23 cellular contexts compared by ENCODE assay signal in the genomic region with DNA sequence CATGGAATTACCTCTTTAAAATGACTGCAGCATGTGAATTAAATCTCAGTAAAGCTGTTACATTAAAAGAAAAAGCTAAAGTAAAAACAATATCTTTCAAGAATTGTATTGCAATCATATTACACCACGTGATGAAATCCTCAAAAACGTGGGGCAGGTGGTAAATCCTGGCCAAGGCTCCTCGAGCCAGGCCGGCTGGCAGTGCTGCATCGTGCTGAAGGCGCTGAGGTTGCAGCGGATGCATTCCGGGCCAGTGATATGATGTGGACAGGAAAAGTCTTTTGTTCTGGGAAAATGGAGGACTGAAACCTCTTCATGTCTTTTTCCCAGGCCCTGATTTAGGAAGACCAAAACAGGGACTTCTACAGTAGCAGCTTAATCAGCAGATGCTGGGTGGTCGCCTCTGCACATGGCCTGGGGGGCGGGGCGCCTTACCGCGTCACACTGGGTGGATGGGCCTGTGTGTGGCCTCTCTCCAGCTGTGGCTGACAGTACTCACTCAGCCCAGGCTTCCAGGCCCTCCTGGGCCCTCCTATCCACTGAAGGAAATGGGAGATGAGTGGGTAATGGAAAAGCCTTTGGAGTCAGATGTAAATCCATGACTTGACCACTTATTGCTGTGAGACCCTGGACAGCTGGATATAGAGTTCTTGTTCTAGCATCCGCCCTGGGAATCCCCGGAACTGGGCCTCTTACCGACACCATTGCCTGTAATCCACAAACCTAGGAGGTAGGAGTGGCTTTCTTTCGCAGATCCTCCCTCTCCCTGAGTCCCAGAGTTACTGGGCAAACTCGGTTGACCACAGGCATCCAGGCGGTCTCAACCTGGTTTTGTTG. TPM values are rescaled to one million over a fixed set of nuclear protein-coding genes. Genes with fewer than 3 reads are reported as not detected.
DNase-seq lines count a peak whose midpoint lies in the region; ATAC-seq and TF ChIP-seq lines count a peak whose summit lies in the region.
"Had no signal": no experiment of that assay in that cellular context is flagged by ENCODE, and none has a peak within 500 bp of the region (broad histone marks: within the 10 kb centered on the region; RNA-seq: fewer than 3 reads in every experiment).

No MANE protein-coding gene starts in this region.

- TF ChIP-seq CTCF in GM23338 (conservative IDR thresholded peaks at IDR 0.05; ENCODE audit: low read depth in 2 of 2) = no peak
- no peak for TF ChIP-seq CTCF in hepatocyte (IDR thresholded peaks at IDR 0.05; ENCODE audit: poor library complexity)
- TF ChIP-seq CTCF in nephron (IDR thresholded peaks at IDR 0.05; ENCODE audit: unreplicated experiment in 3 of 3) = no peak

- H2AFZ ChIP-seq in GM23338 (peak overlapping the region; percentile 56; the same call in 1 of the 2 replicates), hepatocyte (no peak overlapping the region)

- peak overlapping the region; percentile 7; the same call in 1 of the 3 replicates for H3K4me3 Mint-ChIP-seq in GM23338
- H3K4me3 Mint-ChIP-seq in nephron = no peak overlapping the region
- H3K4me3 Mint-ChIP-seq: activated naive CD8-positive, alpha-beta T cell treated with anti-CD3 and anti-CD28 coated beads, Interleukin-2, amount 50 U/mL, for 24 hours; activated T-cell treated with anti-CD3 and anti-CD28 coated beads, Interleukin-2, amount 50 U/mL, for 4 hours; central memory CD8-positive, alpha-beta T cell; IgD-negative memory B cell; memory B cell had no signal

- H3K36me3 Mint-ChIP-seq in GM23338 (ENCODE audit: low read depth) = peaks cover 3% of the 10 kb centered on the region; the same call in 1 of the 3 replicates
- peaks cover 14% of the 10 kb centered on the region for H3K36me3 Mint-ChIP-seq in nephron (ENCODE audit: low read depth)

- peak overlapping the region; percentile 79 for H3K27ac ChIP-seq in GM23338 (ENCODE audit: low read depth)
- peak overlapping the region; percentile 88 for H3K27ac ChIP-seq in SJSA1
- H3K27ac ChIP-seq in hepatocyte = peak overlapping the region; percentile 2
- no peak overlapping the region for H3K27ac ChIP-seq in caudate nucleus (ENCODE audit: low read depth, low read length)
- H3K27ac ChIP-seq: Peyer's patch, transverse colon had no signal

- WGBS in hepatocyte (ENCODE audit: low lambda C conversion rate, missing lambda C conversion rate) = 73% methylated on average over 19 of the region's 19 CpGs

- peak overlapping the region; percentile 91 for H3K27ac Mint-ChIP-seq in GM23338
- H3K27ac Mint-ChIP-seq in nephron = peak overlapping the region; percentile 25 to 74 (median 64)
- H3K27ac Mint-ChIP-seq: IgD-negative memory B cell, memory B cell had no signal

- no peaks in the 10 kb centered on the region for H3K9me2 ChIP-seq in GM23338 (ENCODE audit: insufficient read depth)
- no peaks in the 10 kb centered on the region for H3K9me2 ChIP-seq in hepatocyte (replicated peaks; ENCODE audit: insufficient read depth)

- H3K9me3 ChIP-seq in SJSA1 (replicated peaks) (no peaks in the 10 kb centered on the region), hepatocyte (ENCODE audit: low read depth) (no peaks in the 10 kb centered on the region)
- H3K9me3 ChIP-seq: Peyer's patch, transverse colon had no signal

- no peaks in the 10 kb centered on the region for H3K36me3 ChIP-seq in GM23338 (ENCODE audit: insufficient read depth)
- no peaks in the 10 kb centered on the region for H3K36me3 ChIP-seq in SJSA1
- no peaks in the 10 kb centered on the region for H3K36me3 ChIP-seq in hepatocyte (replicated peaks; ENCODE audit: insufficient read depth, low read depth)
- H3K36me3 ChIP-seq: Peyer's patch, transverse colon had no signal

- peaks cover 8% of the 10 kb centered on the region for H3K27me3 Mint-ChIP-seq in GM23338 (ENCODE audit: insufficient read depth, low read depth, poor library complexity)
- H3K27me3 Mint-ChIP-seq in nephron (ENCODE audit: low read depth) = no peaks in the 10 kb centered on the region
- H3K27me3 Mint-ChIP-seq: activated naive CD8-positive, alpha-beta T cell treated with anti-CD3 and anti-CD28 coated beads, Interleukin-2, amount 50 U/mL, for 24 hours; central memory CD8-positive, alpha-beta T cell; IgD-negative memory B cell; memory B cell had no signal

- no peak overlapping the region for H3K4me3 ChIP-seq in GM23338
- no peak overlapping the region for H3K4me3 ChIP-seq in SJSA1
- H3K4me3 ChIP-seq in hepatocyte = no peak overlapping the region
- H3K4me3 ChIP-seq: Peyer's patch, transverse colon had no signal

- H3K9me3 Mint-ChIP-seq in GM23338 (no peaks in the 10 kb centered on the region), nephron (no peaks in the 10 kb centered on the region)
- H3K9me3 Mint-ChIP-seq: activated naive CD8-positive, alpha-beta T cell treated with anti-CD3 and anti-CD28 coated beads, Interleukin-2, amount 50 U/mL, for 24 hours; activated T-cell treated with anti-CD3 and anti-CD28 coated beads, Interleukin-2, amount 50 U/mL, for 4 hours; central memory CD8-positive, alpha-beta T cell; IgD-negative memory B cell; memory B cell had no signal

- H3K4me1 ChIP-seq in GM23338 (ENCODE audit: insufficient read depth) (peaks cover 23% of the 10 kb centered on the region), SJSA1 (replicated peaks) (peaks cover 31% of the 10 kb centered on the region), hepatocyte (ENCODE audit: insufficient read depth) (no peaks in the 10 kb centered on the region)
- H3K4me1 ChIP-seq: Peyer's patch, transverse colon had no signal

- no peaks in the 10 kb centered on the region for H3F3A ChIP-seq in GM23338 (replicated peaks; ENCODE audit: low read depth)

- H3K27me3 ChIP-seq in GM23338 (ENCODE audit: insufficient read depth) = no peaks in the 10 kb centered on the region
- H3K27me3 ChIP-seq in SJSA1 (replicated peaks) = no peaks in the 10 kb centered on the region
- H3K27me3 ChIP-seq in hepatocyte = no peaks in the 10 kb centered on the region
- H3K27me3 ChIP-seq: Peyer's patch, transverse colon had no signal

- H3K4me1 Mint-ChIP-seq in GM23338 (peaks cover 30% of the 10 kb centered on the region), nephron (peaks cover 37% of the 10 kb centered on the region)
- H3K4me1 Mint-ChIP-seq: central memory CD8-positive, alpha-beta T cell; IgD-negative memory B cell; memory B cell had no signal

- H3K79me2 ChIP-seq in GM23338 (replicated peaks; ENCODE audit: insufficient read depth) = no peaks in the 10 kb centered on the region
- no peaks in the 10 kb centered on the region for H3K79me2 ChIP-seq in hepatocyte

- peak overlapping the region; percentile 23 for H3K4me2 ChIP-seq in GM23338
- H3K4me2 ChIP-seq in hepatocyte = no peak overlapping the region

- no peaks in the 10 kb centered on the region for H4K20me1 ChIP-seq in GM23338 (replicated peaks; ENCODE audit: insufficient read depth)
- no peaks in the 10 kb centered on the region for H4K20me1 ChIP-seq in hepatocyte (ENCODE audit: insufficient read depth, poor library complexity, severe bottlenecking)

- peak; percentile 77 for DNase-seq in GM23338 (ENCODE audit: low spot score)
- peak; percentile 98 to 99 for DNase-seq in SJSA1 (ENCODE audit: low read depth in 1 of 2, low spot score in 2 of 2)
- DNase-seq in hepatocyte (ENCODE audit: low spot score) = peak; percentile 17
- no peak for DNase-seq in stimulated activated CD4-positive, alpha-beta T cell treated with anti-CD3 and anti-CD28 coated beads, Interleukin-15, amount 100 ng/mL, for 24 hours
- DNase-seq in caudate nucleus (lab: John Stamatoyannopoulos, UW) = no peak
- DNase-seq: activated CD4-positive, alpha-beta T cell treated with anti-CD3 and anti-CD28 coated beads, Interleukin-2, amount 50 U/mL, for 4 hours; activated naive CD8-positive, alpha-beta T cell treated with anti-CD3 and anti-CD28 coated beads, Interleukin-2, amount 50 U/mL, for 24 hours; activated T-cell treated with anti-CD3 and anti-CD28 coated beads, Interleukin-2, amount 50 U/mL, for 4 hours; AML-193; NCI-H1930; NCI-H524 treated with DMSO at 0.1 percent for 48 hours; nucleus accumbens; Peyer's patch; stimulated activated CD4-positive, alpha-beta T cell treated with anti-CD3 and anti-CD28 coated beads, Interleukin-4, amount 100 ng/mL, for 4 hours; SW 1271; transverse colon had no signal

- ATAC-seq in GM23338 = peak; percentile 98
- no peak for ATAC-seq in GM18867 (IDR thresholded peaks at IDR 0.05; ENCODE audit: unreplicated experiment)
- ATAC-seq in HG03280 (IDR thresholded peaks at IDR 0.05; ENCODE audit: unreplicated experiment) = no peak
- ATAC-seq: activated naive CD8-positive, alpha-beta T cell treated with anti-CD3 and anti-CD28 coated beads, Interleukin-2, amount 50 U/mL, for 24 hours had no signal

TF ChIP-seq in GM23338, 12 proteins besides CTCF, POLR2A, EP300 and RAD21:
- TF ChIP-seq STAT1 (IDR thresholded peaks at IDR 0.05; ENCODE audit: unreplicated experiment) = no peak
- TF ChIP-seq CREB1 (CRISPR knock-in tag; IDR thresholded peaks at IDR 0.05; ENCODE audit: low read depth) = peak; percentile 87
TF ChIP-seq in GM23338: peak in this region for 1.

RNA-seq across cellular contexts. Expression of gene PROC, which starts 45.1 kb away (rescaled TPM):
- total RNA-seq in GM23338 (2014; rRNA removed; shearing (Covaris generic)) = 1.2 and 1.7 TPM in 2 replicates
- polyA plus RNA-seq in GM23338 (2016; fragmentation: Nextera tagmentation; extraction: Ambion mirVana) = 2.4 and 2.7 TPM in 2 replicates
- 0.63 TPM in 1 of 2 replicates, not detected in the other for total RNA-seq in SJSA1 (2014; rRNA removed; shearing (Covaris generic))
- total RNA-seq in hepatocyte = 42.6 and 62.3 TPM in 2 replicates
- 48.9 and 70.2 TPM in 2 replicates for polyA plus RNA-seq in hepatocyte
- total RNA-seq: frontal cortex had no signal
- polyA plus RNA-seq: IgD-negative memory B cell had no signal

Comparison
In these comparisons a context has a peak if more than half of its experiments do, and no peak if none do; other contexts are left out.
1. DNase-seq: peak in GM23338 (single experiment), SJSA1 (2 of 2) and hepatocyte (single experiment); none in stimulated activated CD4-positive, alpha-beta T cell treated with anti-CD3 and anti-CD28 coated beads, Interleukin-15, amount 100 ng/mL, for 24 hours (single experiment) and caudate nucleus (0 of 61).
2. RNA of gene PROC, which starts 45.1 kb away (total RNA-seq): 42.6 to 62.3 TPM in hepatocyte; 1.2 to 1.7 TPM in GM23338 and 0.63 TPM in SJSA1; every median in the first group is over 10 times any median in the second.